ENCODE assay signal across 8 cellular contexts in the genomic region with DNA sequence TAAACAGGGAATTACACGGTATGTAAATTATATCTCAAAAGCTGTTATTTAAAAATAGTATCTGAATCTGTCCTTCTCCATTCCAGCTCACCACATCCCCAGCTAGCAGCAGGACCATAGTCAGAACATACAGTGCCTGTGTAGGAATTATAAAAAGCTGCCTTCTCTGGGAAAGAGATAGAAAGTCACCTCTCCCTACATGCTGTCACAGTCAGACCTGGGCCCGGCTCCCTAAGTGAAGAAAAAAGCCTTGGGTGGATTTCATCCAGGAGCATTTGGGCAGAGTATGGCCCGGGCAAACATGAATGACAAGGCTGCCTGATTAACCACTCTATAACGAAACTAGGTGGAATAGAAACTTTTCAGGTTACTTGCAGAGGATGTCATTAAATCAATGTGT.
"Had no signal": no experiment of that assay in that cellular context is flagged by ENCODE, and none has a peak within 500 bp of the region (broad histone marks: within the 10 kb centered on the region; RNA-seq: fewer than 3 reads in every experiment).

No MANE protein-coding gene starts in this region.

- H3K4me3 ChIP-seq: GM23248, GM23338, HAP-1 had no signal

- H3K4me1 ChIP-seq: HAP-1 had no signal

- H3K9me3 ChIP-seq: HAP-1 had no signal

- H3K4me2 ChIP-seq: GM23338 had no signal

- H2AFZ ChIP-seq: GM23248, GM23338 had no signal

- DNase-seq: GM23248, GOT3, H7, H9, HCEC 1CT, HFFc6 had no signal

- H3K27ac ChIP-seq: GM23248 had no signal

- H3K36me3 ChIP-seq: HAP-1 had no signal
